In genomic region chr6:159654483-159655098, GRCh38 we compare ENCODE assay signal across 8 cellular contexts. TPM values are rescaled to one million over a fixed set of nuclear protein-coding genes. Genes with fewer than 3 reads are reported as not detected.
DNase-seq lines count a peak whose midpoint lies in the region; ATAC-seq and TF ChIP-seq lines count a peak whose summit lies in the region.

No MANE protein-coding gene starts in this region.

- no peaks in the 10 kb centered on the region for H3K79me1 ChIP-seq in mesendoderm (ENCODE audit: low read length)

- H2BK5ac ChIP-seq in mesendoderm (ENCODE audit: low read length) = no peak overlapping the region

- TF ChIP-seq CTCF in OCI-LY7 (conservative IDR thresholded peaks at IDR 0.05; ENCODE audit: low read length) = peak; percentile 93

- H3K9me2 ChIP-seq in OCI-LY7 (ENCODE audit: insufficient read depth, low read length) = no peaks in the 10 kb centered on the region

- H3K4me2 ChIP-seq in OCI-LY7 (ENCODE audit: low read length) (no peak overlapping the region), mesendoderm (ENCODE audit: low read length) (no peak overlapping the region)

- H3K56ac ChIP-seq in mesendoderm (ENCODE audit: low read length) = no peak overlapping the region

- BruUV-seq in OCI-LY7 (replicated peaks; lab: Mats Ljungman, UMichigan) = no TSS peak

- in situ Hi-C loops in KBM-7 (cut with MboI; ENCODE audit: low pct_unique_long_range_greater_than_20kb, low sequenced_read_pairs) = no loop called here

- no peak overlapping the region for H2BK15ac ChIP-seq in mesendoderm (replicated peaks; ENCODE audit: low read depth)

- H3K4me3 ChIP-seq in OCI-LY7 (ENCODE audit: low read depth, low read length, poor library complexity, severe bottlenecking) = no peak overlapping the region
- no peak overlapping the region for H3K4me3 ChIP-seq in mesendoderm (ENCODE audit: low read length)

- no peaks in the 10 kb centered on the region for H3K9me3 ChIP-seq in OCI-LY7 (ENCODE audit: low read length)

- no peak for ATAC-seq in GM19452 (IDR thresholded peaks at IDR 0.05; ENCODE audit: unreplicated experiment)

- H2AK5ac ChIP-seq in mesendoderm (ENCODE audit: low read length) = no peak overlapping the region

- peak; percentile 48 for DNase-seq in DMS79 treated with DMSO at 0.1 percent for 48 hours (lab: John Stamatoyannopoulos, UW)
- peak; percentile 62 for DNase-seq in KBM-7
- DNase-seq in OCI-LY7 (ENCODE audit: low spot score) = peak; percentile 86
- DNase-seq in dermis microvascular lymphatic vessel endothelial cell (ENCODE audit: low read depth in 2 of 2) = peak; percentile 33 to 58
- peak; percentile 69 for DNase-seq in mesendoderm
- no peak for DNase-seq in cerebellar nuclear complex (lab: John Stamatoyannopoulos, UW)
- DNase-seq in stimulated activated CD4-positive, alpha-beta T cell treated with anti-CD3 and anti-CD28 coated beads, Interleukin-1b, Interleukin-23, amount 100 ng/mL, for 48 hours = no peak

- no peak overlapping the region for H3K9ac ChIP-seq in mesendoderm (ENCODE audit: low read length)

- no peak overlapping the region for H3K4ac ChIP-seq in mesendoderm (ENCODE audit: low read depth, low read length)

- no peak overlapping the region for H4K8ac ChIP-seq in mesendoderm (ENCODE audit: low read depth, low read length)

- H3K18ac ChIP-seq in mesendoderm (ENCODE audit: low read length) = no peak overlapping the region

- no peak overlapping the region for H4K5ac ChIP-seq in mesendoderm (ENCODE audit: low read length)

- intact Hi-C loops in OCI-LY7 (cut with micrococcal nuclease; ENCODE audit: unreplicated experiment) = loop anchor here (2.0 to 10.0 kb wide), 3 partner anchors 192 to 480 kb away; no protein-coding TSS in a partner anchor

- CTCF ChIA-PET in OCI-LY7 (lab: Charles Lee; ENCODE audit: unreplicated experiment) = interaction anchor here (0.6 to 0.9 kb wide), 3 partner anchors 21 to 402 kb away, joined by 3 to 4 read pairs (median 3); no protein-coding TSS in a partner anchor

- H2BK120ac ChIP-seq in mesendoderm (ENCODE audit: low read depth, low read length) = no peak overlapping the region

- H3K4me1 ChIP-seq in OCI-LY7 (ENCODE audit: insufficient read depth, low read length, poor library complexity, severe bottlenecking) = no peaks in the 10 kb centered on the region
- H3K4me1 ChIP-seq in mesendoderm (ENCODE audit: control insufficient read depth, low read depth, low read length) = no peaks in the 10 kb centered on the region

- H3K27me3 ChIP-seq in mesendoderm (ENCODE audit: insufficient read depth, low read length, poor library complexity) = no peaks in the 10 kb centered on the region

- no peaks in the 10 kb centered on the region for H3K36me3 ChIP-seq in OCI-LY7 (ENCODE audit: insufficient read depth, low read length)
- no peaks in the 10 kb centered on the region for H3K36me3 ChIP-seq in mesendoderm (ENCODE audit: control insufficient read depth, insufficient read depth, low read length)

- no CpG with 5 or more reads among the region's 2 CpGs for WGBS in mesendoderm (ENCODE audit: extremely low coverage, insufficient coverage, low lambda C conversion rate)

- no peaks in the 10 kb centered on the region for H4K20me1 ChIP-seq in OCI-LY7 (ENCODE audit: insufficient read depth, low read length)

- no peak overlapping the region for H3K23ac ChIP-seq in mesendoderm (ENCODE audit: low read length)

- H3K27ac ChIP-seq in OCI-LY7 (ENCODE audit: low read depth, low read length, poor library complexity, severe bottlenecking) = no peak overlapping the region
- H3K27ac ChIP-seq in mesendoderm (ENCODE audit: low read depth, low read length) = no peak overlapping the region

- H2AFZ ChIP-seq in OCI-LY7 (ENCODE audit: low read length) = no peak overlapping the region

- no peaks in the 10 kb centered on the region for H3K79me2 ChIP-seq in OCI-LY7 (ENCODE audit: insufficient read depth, low read depth, low read length)
- H3K79me2 ChIP-seq in mesendoderm (ENCODE audit: control insufficient read depth, insufficient read depth, low read length) = no peaks in the 10 kb centered on the region

- POLR2A ChIA-PET in OCI-LY7 (lab: Charles Lee) = interaction anchor here (0.8 to 1.9 kb wide), 5 partner anchors 10 to 480 kb away, joined by 3 to 8 read pairs (median 5); no protein-coding TSS in a partner anchor

RNA-seq across cellular contexts. Expression of gene SOD2, which starts 38.5 kb away (rescaled TPM):
- 29.7 and 36.4 TPM in 2 replicates for total RNA-seq in OCI-LY7 (2014; rRNA removed; shearing (Covaris generic))
- total RNA-seq in OCI-LY7 (2022) (49.2 and 51.8 TPM in 2 replicates), dermis microvascular lymphatic vessel endothelial cell (206 and 419 TPM in 2 replicates)
- 43.4 TPM for polyA plus RNA-seq in mesendoderm (2013, experiment 1 of 2)
- 43.4 TPM for polyA plus RNA-seq in mesendoderm (2013, experiment 2 of 2)

Comparison
In these comparisons a context has a peak if more than half of its experiments do, and no peak if none do; other contexts are left out.
1. DNase-seq: peak in DMS79 treated with DMSO at 0.1 percent for 48 hours (single experiment), KBM-7 (single experiment), OCI-LY7 (single experiment), dermis microvascular lymphatic vessel endothelial cell (2 of 2) and mesendoderm (single experiment); none in cerebellar nuclear complex (0 of 2) and stimulated activated CD4-positive, alpha-beta T cell treated with anti-CD3 and anti-CD28 coated beads, Interleukin-1b, Interleukin-23, amount 100 ng/mL, for 48 hours (single experiment).